In genomic region chr13:27997904-27998522, GRCh38 we compare ENCODE assay signal across 8 cellular contexts. TPM values are rescaled to one million over a fixed set of nuclear protein-coding genes. Genes with fewer than 3 reads are reported as not detected.
DNase-seq lines count a peak whose midpoint lies in the region; TF ChIP-seq lines count a peak whose summit lies in the region.

No MANE protein-coding gene starts in this region.

- peak; percentile 62 for TF ChIP-seq CTCF in GM12874 (IDR thresholded peaks at IDR 0.05; ENCODE audit: insufficient read depth, low read depth, low read length)

- no peaks in the 10 kb centered on the region for H3K36me3 Mint-ChIP-seq in activated T-helper 1 cell treated with anti-CD3 and anti-CD28 coated beads, Interleukin-12 subunit alpha, Interleukin-12 subunit beta, Interleukin-2, Interleukin-4 antibody, amounts not matched to agents 30 ng/mL and 10 ng/mL and 1 ng/mL, durations not matched to agents 14 hours and 24 hours and 36 hours (ENCODE audit: low read depth)

- intact Hi-C loops in activated T-helper 1 cell treated with anti-CD3 and anti-CD28 coated beads, Interleukin-12 subunit alpha, Interleukin-12 subunit beta, Interleukin-2, Interleukin-4 antibody, amounts not matched to agents 30 ng/mL and 10 ng/mL and 1 ng/mL, durations not matched to agents 14 hours and 24 hours and 36 hours (cut with micrococcal nuclease): no loop called here

- peaks cover 2% of the 10 kb centered on the region for H3K27me3 Mint-ChIP-seq in activated T-helper 1 cell treated with anti-CD3 and anti-CD28 coated beads, Interleukin-12 subunit alpha, Interleukin-12 subunit beta, Interleukin-2, Interleukin-4 antibody, amounts not matched to agents 30 ng/mL and 10 ng/mL and 1 ng/mL, durations not matched to agents 14 hours and 24 hours and 36 hours (ENCODE audit: insufficient read depth)

- no peak overlapping the region for H3K4me3 Mint-ChIP-seq in activated T-helper 1 cell treated with anti-CD3 and anti-CD28 coated beads, Interleukin-12 subunit alpha, Interleukin-12 subunit beta, Interleukin-2, Interleukin-4 antibody, amounts not matched to agents 30 ng/mL and 10 ng/mL and 1 ng/mL, durations not matched to agents 14 hours and 24 hours and 36 hours

- DNase-seq in ACHN (peak; percentile 24), NCI-H146 treated with DMSO at 0.1 percent for 48 hours (lab: John Stamatoyannopoulos, UW; ENCODE audit: unreplicated experiment) (peak; percentile 2), kidney tubule cell (ENCODE audit: low spot score) (peak; percentile 59), activated gamma-delta T cell treated with Interleukin-2 at 50 U/mL for 16 hours (no peak), amniotic stem cell (lab: John Stamatoyannopoulos, UW) (no peak), NCI-H774 (lab: John Stamatoyannopoulos, UW) (no peak)
- DNase-seq in activated T-helper 1 cell treated with anti-CD3 and anti-CD28 coated beads, Interleukin-12 subunit alpha, Interleukin-12 subunit beta, Interleukin-2, Interleukin-4 antibody, amounts not matched to agents 30 ng/mL and 10 ng/mL and 1 ng/mL, durations not matched to agents 14 hours and 24 hours and 36 hours (ENCODE audit: low spot score): peak; percentile 12

- H3K27ac Mint-ChIP-seq in activated T-helper 1 cell treated with anti-CD3 and anti-CD28 coated beads, Interleukin-12 subunit alpha, Interleukin-12 subunit beta, Interleukin-2, Interleukin-4 antibody, amounts not matched to agents 30 ng/mL and 10 ng/mL and 1 ng/mL, durations not matched to agents 14 hours and 24 hours and 36 hours: no peak overlapping the region

- H3K4me1 Mint-ChIP-seq in activated T-helper 1 cell treated with anti-CD3 and anti-CD28 coated beads, Interleukin-12 subunit alpha, Interleukin-12 subunit beta, Interleukin-2, Interleukin-4 antibody, amounts not matched to agents 30 ng/mL and 10 ng/mL and 1 ng/mL, durations not matched to agents 14 hours and 24 hours and 36 hours (ENCODE audit: low read depth): no peaks in the 10 kb centered on the region

- in situ Hi-C loops in ACHN (cut with HindIII; ENCODE audit: low pct_ligation_motif_present, low pct_unique_long_range_greater_than_20kb, low sequenced_read_pairs): no loop called here

- no peaks in the 10 kb centered on the region for H3K9me3 Mint-ChIP-seq in activated T-helper 1 cell treated with anti-CD3 and anti-CD28 coated beads, Interleukin-12 subunit alpha, Interleukin-12 subunit beta, Interleukin-2, Interleukin-4 antibody, amounts not matched to agents 30 ng/mL and 10 ng/mL and 1 ng/mL, durations not matched to agents 14 hours and 24 hours and 36 hours

RNA-seq across cellular contexts. Expression of gene URAD, which starts 9.5 kb away (rescaled TPM):
- total RNA-seq in activated T-helper 1 cell treated with anti-CD3 and anti-CD28 coated beads, Interleukin-12 subunit alpha, Interleukin-12 subunit beta, Interleukin-2, Interleukin-4 antibody, amounts not matched to agents 30 ng/mL and 10 ng/mL and 1 ng/mL, durations not matched to agents 14 hours and 24 hours and 36 hours: not detected in 2 replicates

RNA-seq across cellular contexts. Expression of gene CDX2, which starts 28.9 kb away (rescaled TPM):
- not detected in 2 replicates for total RNA-seq in activated T-helper 1 cell treated with anti-CD3 and anti-CD28 coated beads, Interleukin-12 subunit alpha, Interleukin-12 subunit beta, Interleukin-2, Interleukin-4 antibody, amounts not matched to agents 30 ng/mL and 10 ng/mL and 1 ng/mL, durations not matched to agents 14 hours and 24 hours and 36 hours

Comparison
In these comparisons a context has a peak if more than half of its experiments do, and no peak if none do; other contexts are left out.
1. DNase-seq: peak in ACHN (single experiment), NCI-H146 treated with DMSO at 0.1 percent for 48 hours (single experiment), activated T-helper 1 cell treated with anti-CD3 and anti-CD28 coated beads, Interleukin-12 subunit alpha, Interleukin-12 subunit beta, Interleukin-2, Interleukin-4 antibody, amounts not matched to agents 30 ng/mL and 10 ng/mL and 1 ng/mL, durations not matched to agents 14 hours and 24 hours and 36 hours (single experiment) and kidney tubule cell (single experiment); none in activated gamma-delta T cell treated with Interleukin-2 at 50 U/mL for 16 hours (single experiment), amniotic stem cell (single experiment) and NCI-H774 (single experiment).